In the genomic region with DNA sequence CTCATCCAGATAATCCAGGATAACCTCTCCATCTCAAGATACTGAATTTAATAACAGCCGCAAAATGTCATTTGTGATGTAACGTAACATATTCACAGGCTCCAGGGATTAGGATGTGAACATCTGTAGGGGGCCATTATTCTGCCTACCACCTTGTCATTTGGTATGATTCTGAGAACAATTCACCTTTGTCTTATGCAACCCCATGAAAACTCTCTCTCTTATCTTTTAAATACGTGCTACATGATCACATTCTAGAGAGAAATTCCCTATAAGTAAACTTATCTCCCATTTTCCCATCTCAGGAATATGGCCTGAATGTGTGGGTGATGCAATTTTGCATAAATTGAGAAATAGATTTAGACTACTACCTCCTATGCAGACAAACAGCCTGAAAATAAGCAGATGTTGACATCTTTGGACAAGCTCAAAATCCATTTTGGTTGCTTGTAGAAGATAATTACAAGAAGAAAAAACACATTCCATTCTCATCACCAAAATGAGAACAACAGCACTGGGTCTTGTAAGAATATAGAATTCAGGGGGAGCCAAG, we compare ENCODE assay signal across 1 cellular context.
TF ChIP-seq lines count a peak whose summit lies in the region.

No MANE protein-coding gene starts in this region.

TF ChIP-seq in K562, 482 proteins besides CTCF, POLR2A, EP300 and RAD21 (continued from another document and continues in another):
- TF ChIP-seq, protein P1, sequence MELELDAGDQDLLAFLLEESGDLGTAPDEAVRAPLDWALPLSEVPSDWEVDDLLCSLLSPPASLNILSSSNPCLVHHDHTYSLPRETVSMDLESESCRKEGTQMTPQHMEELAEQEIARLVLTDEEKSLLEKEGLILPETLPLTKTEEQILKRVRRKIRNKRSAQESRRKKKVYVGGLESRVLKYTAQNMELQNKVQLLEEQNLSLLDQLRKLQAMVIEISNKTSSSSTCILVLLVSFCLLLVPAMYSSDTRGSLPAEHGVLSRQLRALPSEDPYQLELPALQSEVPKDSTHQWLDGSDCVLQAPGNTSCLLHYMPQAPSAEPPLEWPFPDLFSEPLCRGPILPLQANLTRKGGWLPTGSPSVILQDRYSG (tag; conservative IDR thresholded peaks at IDR 0.05; ENCODE audit: low read depth) = no peak
- no peak for TF ChIP-seq FOXJ3 (CRISPR knock-in tag; IDR thresholded peaks at IDR 0.05)
- no peak for TF ChIP-seq CBFB (CRISPR knock-in tag; IDR thresholded peaks at IDR 0.05)
- TF ChIP-seq ZFP1 (CRISPR knock-in tag; IDR thresholded peaks at IDR 0.05) = no peak
- no peak for TF ChIP-seq NFYB (IDR thresholded peaks at IDR 0.05; ENCODE audit: extremely low read depth, insufficient read length)
- TF ChIP-seq, protein P2, sequence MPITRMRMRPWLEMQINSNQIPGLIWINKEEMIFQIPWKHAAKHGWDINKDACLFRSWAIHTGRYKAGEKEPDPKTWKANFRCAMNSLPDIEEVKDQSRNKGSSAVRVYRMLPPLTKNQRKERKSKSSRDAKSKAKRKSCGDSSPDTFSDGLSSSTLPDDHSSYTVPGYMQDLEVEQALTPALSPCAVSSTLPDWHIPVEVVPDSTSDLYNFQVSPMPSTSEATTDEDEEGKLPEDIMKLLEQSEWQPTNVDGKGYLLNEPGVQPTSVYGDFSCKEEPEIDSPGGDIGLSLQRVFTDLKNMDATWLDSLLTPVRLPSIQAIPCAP (CRISPR knock-in tag; IDR thresholded peaks at IDR 0.05; ENCODE audit: borderline replicate concordance) = no peak
- no peak for TF ChIP-seq BDP1 (IDR thresholded peaks at IDR 0.05; ENCODE audit: insufficient read depth, insufficient read length)
- TF ChIP-seq SAP30 (IDR thresholded peaks at IDR 0.05; ENCODE audit: borderline replicate concordance, insufficient read depth, low read depth, low read length, poor library complexity, severe bottlenecking) = no peak
- peak; percentile 36; the same call in 1 of the 2 replicates for TF ChIP-seq CXXC5 (CRISPR knock-in tag; IDR thresholded peaks at IDR 0.05)
- 0 out of 2 replicates have a peak, but pooled peaks have one; percentile 46 for TF ChIP-seq DDX20 (tag; IDR thresholded peaks at IDR 0.05; ENCODE audit: low read depth)
- no peak for TF ChIP-seq HDAC3 (IDR thresholded peaks at IDR 0.05; ENCODE audit: borderline replicate concordance, partially characterized antibody)
- TF ChIP-seq PHF8 (IDR thresholded peaks at IDR 0.05; ENCODE audit: borderline replicate concordance, low read length) = no peak
- TF ChIP-seq NCOA4 (IDR thresholded peaks at IDR 0.05; ENCODE audit: partially characterized antibody) = no peak
- no peak for TF ChIP-seq TBP (optimal IDR thresholded peaks at IDR 0.05; ENCODE audit: low read depth, low read length)
- TF ChIP-seq PHF21A (IDR thresholded peaks at IDR 0.05; ENCODE audit: borderline replicate concordance, low read depth) = no peak
- no peak for TF ChIP-seq MAFG (tag; conservative IDR thresholded peaks at IDR 0.05)
- no peak for TF ChIP-seq MYBL2 (IDR thresholded peaks at IDR 0.05; ENCODE audit: low read depth)
- TF ChIP-seq MYBL2 (CRISPR knock-in tag; IDR thresholded peaks at IDR 0.05; ENCODE audit: borderline replicate concordance) = no peak
- TF ChIP-seq, protein P3, sequence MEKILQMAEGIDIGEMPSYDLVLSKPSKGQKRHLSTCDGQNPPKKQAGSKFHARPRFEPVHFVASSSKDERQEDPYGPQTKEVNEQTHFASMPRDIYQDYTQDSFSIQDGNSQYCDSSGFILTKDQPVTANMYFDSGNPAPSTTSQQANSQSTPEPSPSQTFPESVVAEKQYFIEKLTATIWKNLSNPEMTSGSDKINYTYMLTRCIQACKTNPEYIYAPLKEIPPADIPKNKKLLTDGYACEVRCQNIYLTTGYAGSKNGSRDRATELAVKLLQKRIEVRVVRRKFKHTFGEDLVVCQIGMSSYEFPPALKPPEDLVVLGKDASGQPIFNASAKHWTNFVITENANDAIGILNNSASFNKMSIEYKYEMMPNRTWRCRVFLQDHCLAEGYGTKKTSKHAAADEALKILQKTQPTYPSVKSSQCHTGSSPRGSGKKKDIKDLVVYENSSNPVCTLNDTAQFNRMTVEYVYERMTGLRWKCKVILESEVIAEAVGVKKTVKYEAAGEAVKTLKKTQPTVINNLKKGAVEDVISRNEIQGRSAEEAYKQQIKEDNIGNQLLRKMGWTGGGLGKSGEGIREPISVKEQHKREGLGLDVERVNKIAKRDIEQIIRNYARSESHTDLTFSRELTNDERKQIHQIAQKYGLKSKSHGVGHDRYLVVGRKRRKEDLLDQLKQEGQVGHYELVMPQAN (IDR thresholded peaks at IDR 0.05; ENCODE audit: borderline replicate concordance) = no peak
- TF ChIP-seq ZNF699 (CRISPR knock-in tag; IDR thresholded peaks at IDR 0.05; ENCODE audit: insufficient replicate concordance) = no peak
- TF ChIP-seq L3MBTL2 (IDR thresholded peaks at IDR 0.05) = no peak
- TF ChIP-seq U2AF2 (optimal IDR thresholded peaks at IDR 0.05; ENCODE audit: low read depth, low read length) = no peak
- TF ChIP-seq ZNF121 (CRISPR knock-in tag; conservative IDR thresholded peaks at IDR 0.05) = no peak
- TF ChIP-seq, protein P4, sequence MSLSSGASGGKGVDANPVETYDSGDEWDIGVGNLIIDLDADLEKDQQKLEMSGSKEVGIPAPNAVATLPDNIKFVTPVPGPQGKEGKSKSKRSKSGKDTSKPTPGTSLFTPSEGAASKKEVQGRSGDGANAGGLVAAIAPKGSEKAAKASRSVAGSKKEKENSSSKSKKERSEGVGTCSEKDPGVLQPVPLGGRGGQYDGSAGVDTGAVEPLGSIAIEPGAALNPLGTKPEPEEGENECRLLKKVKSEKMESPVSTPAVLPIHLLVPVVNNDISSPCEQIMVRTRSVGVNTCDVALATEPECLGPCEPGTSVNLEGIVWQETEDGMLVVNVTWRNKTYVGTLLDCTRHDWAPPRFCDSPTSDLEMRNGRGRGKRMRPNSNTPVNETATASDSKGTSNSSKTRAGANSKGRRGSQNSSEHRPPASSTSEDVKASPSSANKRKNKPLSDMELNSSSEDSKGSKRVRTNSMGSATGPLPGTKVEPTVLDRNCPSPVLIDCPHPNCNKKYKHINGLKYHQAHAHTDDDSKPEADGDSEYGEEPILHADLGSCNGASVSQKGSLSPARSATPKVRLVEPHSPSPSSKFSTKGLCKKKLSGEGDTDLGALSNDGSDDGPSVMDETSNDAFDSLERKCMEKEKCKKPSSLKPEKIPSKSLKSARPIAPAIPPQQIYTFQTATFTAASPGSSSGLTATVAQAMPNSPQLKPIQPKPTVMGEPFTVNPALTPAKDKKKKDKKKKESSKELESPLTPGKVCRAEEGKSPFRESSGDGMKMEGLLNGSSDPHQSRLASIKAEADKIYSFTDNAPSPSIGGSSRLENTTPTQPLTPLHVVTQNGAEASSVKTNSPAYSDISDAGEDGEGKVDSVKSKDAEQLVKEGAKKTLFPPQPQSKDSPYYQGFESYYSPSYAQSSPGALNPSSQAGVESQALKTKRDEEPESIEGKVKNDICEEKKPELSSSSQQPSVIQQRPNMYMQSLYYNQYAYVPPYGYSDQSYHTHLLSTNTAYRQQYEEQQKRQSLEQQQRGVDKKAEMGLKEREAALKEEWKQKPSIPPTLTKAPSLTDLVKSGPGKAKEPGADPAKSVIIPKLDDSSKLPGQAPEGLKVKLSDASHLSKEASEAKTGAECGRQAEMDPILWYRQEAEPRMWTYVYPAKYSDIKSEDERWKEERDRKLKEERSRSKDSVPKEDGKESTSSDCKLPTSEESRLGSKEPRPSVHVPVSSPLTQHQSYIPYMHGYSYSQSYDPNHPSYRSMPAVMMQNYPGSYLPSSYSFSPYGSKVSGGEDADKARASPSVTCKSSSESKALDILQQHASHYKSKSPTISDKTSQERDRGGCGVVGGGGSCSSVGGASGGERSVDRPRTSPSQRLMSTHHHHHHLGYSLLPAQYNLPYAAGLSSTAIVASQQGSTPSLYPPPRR (CRISPR knock-in tag; IDR thresholded peaks at IDR 0.05; ENCODE audit: borderline replicate concordance) = no peak
- no peak for TF ChIP-seq ZNF76 (CRISPR knock-in tag; IDR thresholded peaks at IDR 0.05; ENCODE audit: borderline replicate concordance)
- peak; percentile 66 for TF ChIP-seq CEBPB (tag; IDR thresholded peaks at IDR 0.05)
- TF ChIP-seq, protein P5, sequence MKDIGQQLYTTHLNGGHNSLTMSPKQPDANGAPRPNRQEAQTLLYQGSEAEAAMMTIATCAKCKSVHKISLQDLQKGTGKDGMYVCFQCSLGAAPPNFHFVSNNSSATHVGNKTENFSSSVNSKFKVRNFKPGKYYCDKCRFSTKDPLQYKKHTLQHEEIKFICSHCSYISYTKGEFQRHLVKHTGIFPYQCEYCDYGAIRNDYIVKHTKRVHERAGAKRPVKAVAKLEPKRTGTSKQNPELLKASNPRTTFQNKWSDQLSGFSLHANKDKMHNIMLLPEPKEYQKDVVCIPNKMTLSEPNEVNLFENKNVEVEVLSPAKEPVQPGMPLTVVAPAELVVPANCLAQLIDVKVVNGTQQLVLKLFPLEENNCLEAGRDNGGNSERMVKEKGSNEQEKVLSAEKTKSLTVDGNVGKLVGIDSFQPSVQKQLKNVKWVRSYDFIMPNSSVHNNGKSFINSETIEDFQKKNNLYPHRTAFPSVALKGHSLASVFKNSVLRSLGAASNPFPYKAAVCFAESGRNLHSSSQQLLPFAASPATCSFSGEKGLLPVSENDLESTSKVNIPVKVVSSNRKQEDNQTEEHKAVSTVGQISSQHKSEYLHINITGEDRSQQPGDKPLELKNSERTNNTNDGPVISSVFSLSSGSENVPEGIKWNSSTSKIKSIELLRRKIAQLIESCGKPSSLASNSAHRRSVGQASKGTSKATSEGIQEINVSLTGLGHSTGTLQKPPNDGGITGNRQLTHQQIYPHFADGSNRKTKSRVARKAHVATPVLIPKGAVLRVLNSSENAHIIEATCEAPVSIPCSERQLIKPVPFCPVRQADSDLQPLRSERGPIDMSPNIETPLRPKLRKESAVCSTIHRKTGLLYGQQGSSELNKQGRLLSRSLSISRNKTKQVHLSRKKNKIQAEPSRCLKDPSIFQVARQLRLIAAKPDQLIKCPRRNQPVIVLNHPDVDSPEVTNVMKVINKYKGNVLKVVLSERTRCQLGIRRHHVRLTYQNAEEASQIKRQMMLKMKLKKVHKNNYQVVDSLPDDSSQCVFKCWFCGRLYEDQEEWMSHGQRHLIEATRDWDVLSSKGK (CRISPR knock-in tag; IDR thresholded peaks at IDR 0.05) = no peak
- TF ChIP-seq, protein P6, sequence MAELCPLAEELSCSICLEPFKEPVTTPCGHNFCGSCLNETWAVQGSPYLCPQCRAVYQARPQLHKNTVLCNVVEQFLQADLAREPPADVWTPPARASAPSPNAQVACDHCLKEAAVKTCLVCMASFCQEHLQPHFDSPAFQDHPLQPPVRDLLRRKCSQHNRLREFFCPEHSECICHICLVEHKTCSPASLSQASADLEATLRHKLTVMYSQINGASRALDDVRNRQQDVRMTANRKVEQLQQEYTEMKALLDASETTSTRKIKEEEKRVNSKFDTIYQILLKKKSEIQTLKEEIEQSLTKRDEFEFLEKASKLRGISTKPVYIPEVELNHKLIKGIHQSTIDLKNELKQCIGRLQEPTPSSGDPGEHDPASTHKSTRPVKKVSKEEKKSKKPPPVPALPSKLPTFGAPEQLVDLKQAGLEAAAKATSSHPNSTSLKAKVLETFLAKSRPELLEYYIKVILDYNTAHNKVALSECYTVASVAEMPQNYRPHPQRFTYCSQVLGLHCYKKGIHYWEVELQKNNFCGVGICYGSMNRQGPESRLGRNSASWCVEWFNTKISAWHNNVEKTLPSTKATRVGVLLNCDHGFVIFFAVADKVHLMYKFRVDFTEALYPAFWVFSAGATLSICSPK (IDR thresholded peaks at IDR 0.05; ENCODE audit: borderline replicate concordance) = no peak
- 0 out of 2 replicates have a peak, but pooled peaks have one; percentile 28 for TF ChIP-seq CEBPG (CRISPR knock-in tag; IDR thresholded peaks at IDR 0.05)
- TF ChIP-seq CEBPG (tag; conservative IDR thresholded peaks at IDR 0.05 in 1 of 2, IDR thresholded peaks at IDR 0.05 in 1 of 2) = peak; percentile 72 to 96
- no peak for TF ChIP-seq ZNF384 (IDR thresholded peaks at IDR 0.05; ENCODE audit: low read depth, low read length)
- TF ChIP-seq HLTF (IDR thresholded peaks at IDR 0.05) = no peak
- TF ChIP-seq ZNF561 (CRISPR knock-in tag; conservative IDR thresholded peaks at IDR 0.05) = no peak
- TF ChIP-seq ZNF79 (CRISPR knock-in tag; IDR thresholded peaks at IDR 0.05; ENCODE audit: low read depth) = no peak
- peak; percentile 90 to 94; a peak in 3 of 4 replicates for TF ChIP-seq TRIM24 (IDR thresholded peaks at IDR 0.05)
- no peak for TF ChIP-seq C11orf30 (IDR thresholded peaks at IDR 0.05; ENCODE audit: low read depth)
- TF ChIP-seq KAT7 (CRISPR knock-in tag; IDR thresholded peaks at IDR 0.05; ENCODE audit: borderline replicate concordance) = no peak
- TF ChIP-seq, protein P7, sequence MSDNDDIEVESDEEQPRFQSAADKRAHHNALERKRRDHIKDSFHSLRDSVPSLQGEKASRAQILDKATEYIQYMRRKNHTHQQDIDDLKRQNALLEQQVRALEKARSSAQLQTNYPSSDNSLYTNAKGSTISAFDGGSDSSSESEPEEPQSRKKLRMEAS (CRISPR knock-in tag; IDR thresholded peaks at IDR 0.05) = no peak
- no peak for TF ChIP-seq SMARCC2 (IDR thresholded peaks at IDR 0.05; ENCODE audit: low read depth)
- no peak for TF ChIP-seq SRSF7 (optimal IDR thresholded peaks at IDR 0.05; ENCODE audit: low read depth, low read length)
- no peak for TF ChIP-seq POLR2AphosphoS5 (IDR thresholded peaks at IDR 0.05; ENCODE audit: control insufficient read depth, insufficient read depth, low read depth, low read length)
- TF ChIP-seq, protein P8, sequence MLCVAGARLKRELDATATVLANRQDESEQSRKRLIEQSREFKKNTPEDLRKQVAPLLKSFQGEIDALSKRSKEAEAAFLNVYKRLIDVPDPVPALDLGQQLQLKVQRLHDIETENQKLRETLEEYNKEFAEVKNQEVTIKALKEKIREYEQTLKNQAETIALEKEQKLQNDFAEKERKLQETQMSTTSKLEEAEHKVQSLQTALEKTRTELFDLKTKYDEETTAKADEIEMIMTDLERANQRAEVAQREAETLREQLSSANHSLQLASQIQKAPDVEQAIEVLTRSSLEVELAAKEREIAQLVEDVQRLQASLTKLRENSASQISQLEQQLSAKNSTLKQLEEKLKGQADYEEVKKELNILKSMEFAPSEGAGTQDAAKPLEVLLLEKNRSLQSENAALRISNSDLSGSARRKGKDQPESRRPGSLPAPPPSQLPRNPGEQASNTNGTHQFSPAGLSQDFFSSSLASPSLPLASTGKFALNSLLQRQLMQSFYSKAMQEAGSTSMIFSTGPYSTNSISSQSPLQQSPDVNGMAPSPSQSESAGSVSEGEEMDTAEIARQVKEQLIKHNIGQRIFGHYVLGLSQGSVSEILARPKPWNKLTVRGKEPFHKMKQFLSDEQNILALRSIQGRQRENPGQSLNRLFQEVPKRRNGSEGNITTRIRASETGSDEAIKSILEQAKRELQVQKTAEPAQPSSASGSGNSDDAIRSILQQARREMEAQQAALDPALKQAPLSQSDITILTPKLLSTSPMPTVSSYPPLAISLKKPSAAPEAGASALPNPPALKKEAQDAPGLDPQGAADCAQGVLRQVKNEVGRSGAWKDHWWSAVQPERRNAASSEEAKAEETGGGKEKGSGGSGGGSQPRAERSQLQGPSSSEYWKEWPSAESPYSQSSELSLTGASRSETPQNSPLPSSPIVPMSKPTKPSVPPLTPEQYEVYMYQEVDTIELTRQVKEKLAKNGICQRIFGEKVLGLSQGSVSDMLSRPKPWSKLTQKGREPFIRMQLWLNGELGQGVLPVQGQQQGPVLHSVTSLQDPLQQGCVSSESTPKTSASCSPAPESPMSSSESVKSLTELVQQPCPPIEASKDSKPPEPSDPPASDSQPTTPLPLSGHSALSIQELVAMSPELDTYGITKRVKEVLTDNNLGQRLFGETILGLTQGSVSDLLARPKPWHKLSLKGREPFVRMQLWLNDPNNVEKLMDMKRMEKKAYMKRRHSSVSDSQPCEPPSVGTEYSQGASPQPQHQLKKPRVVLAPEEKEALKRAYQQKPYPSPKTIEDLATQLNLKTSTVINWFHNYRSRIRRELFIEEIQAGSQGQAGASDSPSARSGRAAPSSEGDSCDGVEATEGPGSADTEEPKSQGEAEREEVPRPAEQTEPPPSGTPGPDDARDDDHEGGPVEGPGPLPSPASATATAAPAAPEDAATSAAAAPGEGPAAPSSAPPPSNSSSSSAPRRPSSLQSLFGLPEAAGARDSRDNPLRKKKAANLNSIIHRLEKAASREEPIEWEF (CRISPR knock-in tag; IDR thresholded peaks at IDR 0.05) = no peak
- TF ChIP-seq ZBTB17 (CRISPR knock-in tag; IDR thresholded peaks at IDR 0.05) = no peak
